In the genomic region with DNA sequence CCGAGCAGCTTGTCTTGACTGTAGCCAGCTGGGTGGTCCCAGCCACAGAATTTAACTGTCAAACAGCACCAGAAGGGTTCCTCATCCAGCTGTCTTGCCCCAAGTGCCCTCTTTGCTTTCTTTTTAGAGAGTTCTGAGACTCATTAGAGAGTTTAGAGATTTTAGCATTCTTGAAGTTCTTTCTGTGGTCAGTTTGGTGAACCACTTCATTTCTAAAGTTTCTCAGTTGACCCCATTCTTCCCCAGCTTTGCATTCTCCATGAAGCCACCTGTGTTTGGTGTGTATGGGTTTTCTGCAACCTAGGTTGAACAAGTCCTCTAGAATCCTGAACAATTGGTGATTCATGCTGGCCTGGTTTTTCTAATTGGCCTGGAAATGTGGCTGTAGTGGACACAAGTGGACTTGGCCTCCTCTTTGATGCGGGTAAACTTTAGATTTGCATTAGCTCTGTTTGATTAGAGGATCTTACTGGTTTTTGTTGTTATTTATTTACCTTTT, we compare ENCODE assay signal across 9 cellular contexts. TPM values are rescaled to one million over a fixed set of nuclear protein-coding genes. Genes with fewer than 3 reads are reported as not detected.
A peak's percentile ranks its signal among the peaks of the same experiment; 100 is the strongest.
DNase-seq lines count a peak whose midpoint lies in the region; ATAC-seq, FAIRE-seq and TF ChIP-seq lines count a peak whose summit lies in the region.
"Had no signal": no experiment of that assay in that cellular context is flagged by ENCODE, and none has a peak within 500 bp of the region (broad histone marks: within the 10 kb centered on the region; RNA-seq: fewer than 3 reads in every experiment).

No MANE protein-coding gene starts in this region.

- H3K79me2 ChIP-seq in astrocyte (ENCODE audit: insufficient read depth, low read length) (peaks cover 94% of the 10 kb centered on the region), osteoblast (ENCODE audit: insufficient read depth, low read length) (peaks cover 97% of the 10 kb centered on the region)

- peak overlapping the region; percentile 31 for H3K4me3 Mint-ChIP-seq in astrocyte (ENCODE audit: unreplicated experiment)
- H3K4me3 Mint-ChIP-seq: brain had no signal

- H3K9ac ChIP-seq in astrocyte (ENCODE audit: low read length): peak overlapping the region; percentile 48

- peaks cover 70% of the 10 kb centered on the region for H4K20me1 ChIP-seq in astrocyte (ENCODE audit: insufficient read depth, low read length)
- peaks cover 42% of the 10 kb centered on the region for H4K20me1 ChIP-seq in osteoblast (ENCODE audit: insufficient read depth, low read length)

- no peaks in the 10 kb centered on the region for H3K27me3 Mint-ChIP-seq in astrocyte (ENCODE audit: low read depth, unreplicated experiment)
- H3K27me3 Mint-ChIP-seq: brain had no signal

- no peak for DNase-seq in A549 (ENCODE audit: low read depth in 1 of 2, low spot score in 1 of 2)
- peak; percentile 98 for DNase-seq in astrocyte (ENCODE audit: low read depth)
- DNase-seq in osteoblast (ENCODE audit: insufficient read length, low spot score, missing footprints): peak; percentile 53
- no peak for DNase-seq in SK-N-DZ (ENCODE audit: low spot score)
- no peak for DNase-seq in NCI-H1092 treated with DMSO at 0.1 percent for 48 hours (lab: John Stamatoyannopoulos, UW)
- DNase-seq in NCI-H446 treated with DMSO at 0.1 percent for 48 hours (lab: John Stamatoyannopoulos, UW): no peak

- peaks cover 80% of the 10 kb centered on the region for H3K4me1 Mint-ChIP-seq in astrocyte (ENCODE audit: low read depth, unreplicated experiment)

- CTCF ChIA-PET in A549 (lab: Yijun Ruan, JAX): interaction anchor here (0.6 to 1.8 kb wide), 5 partner anchors 19 to 201 kb away, joined by 3 to 7 read pairs (median 3); no protein-coding TSS in a partner anchor

- peak overlapping the region in 1 of 2 experiments; percentile 69; a peak in 4 of 6 replicates for H3K27ac ChIP-seq in A549
- H3K27ac ChIP-seq in astrocyte (ENCODE audit: low read depth, low read length): peak overlapping the region; percentile 76
- peak overlapping the region; percentile 68 for H3K27ac ChIP-seq in osteoblast (ENCODE audit: low read depth, low read length)

- TF ChIP-seq EP300 in A549 (IDR thresholded peaks at IDR 0.05): no peak

- H3K36me3 ChIP-seq in astrocyte (ENCODE audit: insufficient read depth, low read length): no peaks in the 10 kb centered on the region
- H3K36me3 ChIP-seq in osteoblast (ENCODE audit: insufficient read depth, low read length): no peaks in the 10 kb centered on the region

- H3K4me1 ChIP-seq in A549 (peaks cover 100% of the 10 kb centered on the region), astrocyte (ENCODE audit: insufficient read depth, low read length) (peaks cover 68% of the 10 kb centered on the region), osteoblast (ENCODE audit: insufficient read depth, low read length) (peaks cover 73% of the 10 kb centered on the region)

- H3K9me3 ChIP-seq in A549: no peaks in the 10 kb centered on the region
- no peaks in the 10 kb centered on the region for H3K9me3 ChIP-seq in astrocyte (ENCODE audit: insufficient read depth, low read depth, low read length)
- H3K9me3 ChIP-seq in osteoblast (ENCODE audit: low read depth, low read length): no peaks in the 10 kb centered on the region

- H3K27me3 ChIP-seq in astrocyte (ENCODE audit: insufficient read depth, low read length) (no peaks in the 10 kb centered on the region), osteoblast (ENCODE audit: insufficient read depth, low read length) (no peaks in the 10 kb centered on the region)

- POLR2A ChIA-PET in A549 (lab: Yijun Ruan, JAX): no interaction called here

- TF ChIP-seq CTCF in A549 (IDR thresholded peaks at IDR 0.05): no peak
- TF ChIP-seq CTCF in astrocyte (IDR thresholded peaks at IDR 0.05; ENCODE audit: insufficient read depth, low read depth, low read length): no peak
- TF ChIP-seq CTCF in osteoblast (IDR thresholded peaks at IDR 0.05; ENCODE audit: extremely low read depth, low read depth, low read length): no peak

- H3K27ac Mint-ChIP-seq in astrocyte (ENCODE audit: unreplicated experiment): peak overlapping the region; percentile 97

- FAIRE-seq in A549 (lab: Jason Lieb, UNC) (no peak), astrocyte (lab: Jason Lieb, UNC) (peak; percentile 29)

- no peak for ATAC-seq in A549
- peak; percentile 87 for ATAC-seq in GM19351 (IDR thresholded peaks at IDR 0.05; ENCODE audit: unreplicated experiment)
- peak; percentile 75 for ATAC-seq in HG03196 (IDR thresholded peaks at IDR 0.05; ENCODE audit: unreplicated experiment)

- H3K36me3 Mint-ChIP-seq in astrocyte (ENCODE audit: low read depth, unreplicated experiment): peaks cover 6% of the 10 kb centered on the region

- no peak for TF ChIP-seq POLR2A in A549 (IDR thresholded peaks at IDR 0.05; ENCODE audit: low read length)

- H2AFZ ChIP-seq in astrocyte (ENCODE audit: low read depth, low read length) (no peak overlapping the region), osteoblast (ENCODE audit: low read length) (no peak overlapping the region)

- no peak for TF ChIP-seq RAD21 in A549 (conservative IDR thresholded peaks at IDR 0.05 in 1 of 2, IDR thresholded peaks at IDR 0.05 in 1 of 2)

- WGBS in A549 (ENCODE audit: missing lambda C conversion rate): 49% methylated on average over 2 of the region's 2 CpGs

- no peak overlapping the region for H3K4me3 ChIP-seq in A549
- no peak overlapping the region for H3K4me3 ChIP-seq in astrocyte (ENCODE audit: insufficient read depth, low read depth, low read length)
- no peak overlapping the region for H3K4me3 ChIP-seq in osteoblast (ENCODE audit: insufficient read depth, low read length)

- H3K4me2 ChIP-seq in A549 (peak overlapping the region; percentile 71), astrocyte (ENCODE audit: low read length) (peak overlapping the region; percentile 69), osteoblast (ENCODE audit: insufficient read depth, low read length) (peak overlapping the region; percentile 33)

- no peaks in the 10 kb centered on the region for H3K9me3 Mint-ChIP-seq in astrocyte (ENCODE audit: unreplicated experiment)
- H3K9me3 Mint-ChIP-seq: brain had no signal

TF ChIP-seq in A549, 52 proteins besides CTCF, POLR2A, EP300 and RAD21 (continues in another document):
- TF ChIP-seq NR3C1 (IDR thresholded peaks at IDR 0.05) (no peak), ZSCAN20 (CRISPR knock-in tag; IDR thresholded peaks at IDR 0.05) (no peak), KDM1A (IDR thresholded peaks at IDR 0.05; ENCODE audit: low read depth) (no peak), CBX8 (IDR thresholded peaks at IDR 0.05) (no peak), PHF8 (IDR thresholded peaks at IDR 0.05; ENCODE audit: borderline replicate concordance, low read depth) (no peak), POLR2AphosphoS2 (conservative IDR thresholded peaks at IDR 0.05; ENCODE audit: low read length) (no peak), RARB (CRISPR knock-in tag; IDR thresholded peaks at IDR 0.05) (no peak), FOXS1 (CRISPR knock-in tag; IDR thresholded peaks at IDR 0.05) (no peak), KDM5A (IDR thresholded peaks at IDR 0.05) (no peak), HDAC2 (IDR thresholded peaks at IDR 0.05) (no peak), ZC3H11A (IDR thresholded peaks at IDR 0.05) (no peak), CHD4 (IDR thresholded peaks at IDR 0.05; ENCODE audit: borderline replicate concordance) (no peak)
- TF ChIP-seq, protein P1, sequence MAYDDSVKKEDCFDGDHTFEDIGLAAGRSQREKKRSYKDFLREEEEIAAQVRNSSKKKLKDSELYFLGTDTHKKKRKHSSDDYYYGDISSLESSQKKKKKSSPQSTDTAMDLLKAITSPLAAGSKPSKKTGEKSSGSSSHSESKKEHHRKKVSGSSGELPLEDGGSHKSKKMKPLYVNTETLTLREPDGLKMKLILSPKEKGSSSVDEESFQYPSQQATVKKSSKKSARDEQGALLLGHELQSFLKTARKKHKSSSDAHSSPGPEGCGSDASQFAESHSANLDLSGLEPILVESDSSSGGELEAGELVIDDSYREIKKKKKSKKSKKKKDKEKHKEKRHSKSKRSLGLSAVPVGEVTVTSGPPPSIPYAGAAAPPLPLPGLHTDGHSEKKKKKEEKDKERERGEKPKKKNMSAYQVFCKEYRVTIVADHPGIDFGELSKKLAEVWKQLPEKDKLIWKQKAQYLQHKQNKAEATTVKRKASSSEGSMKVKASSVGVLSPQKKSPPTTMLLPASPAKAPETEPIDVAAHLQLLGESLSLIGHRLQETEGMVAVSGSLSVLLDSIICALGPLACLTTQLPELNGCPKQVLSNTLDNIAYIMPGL (CRISPR knock-in tag; IDR thresholded peaks at IDR 0.05; ENCODE audit: borderline replicate concordance): no peak
- TF ChIP-seq, protein P2, sequence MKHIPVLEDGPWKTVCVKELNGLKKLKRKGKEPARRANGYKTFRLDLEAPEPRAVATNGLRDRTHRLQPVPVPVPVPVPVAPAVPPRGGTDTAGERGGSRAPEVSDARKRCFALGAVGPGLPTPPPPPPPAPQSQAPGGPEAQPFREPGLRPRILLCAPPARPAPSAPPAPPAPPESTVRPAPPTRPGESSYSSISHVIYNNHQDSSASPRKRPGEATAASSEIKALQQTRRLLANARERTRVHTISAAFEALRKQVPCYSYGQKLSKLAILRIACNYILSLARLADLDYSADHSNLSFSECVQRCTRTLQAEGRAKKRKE (CRISPR knock-in tag; IDR thresholded peaks at IDR 0.05; ENCODE audit: low read depth): no peak
- TF ChIP-seq, protein P3, sequence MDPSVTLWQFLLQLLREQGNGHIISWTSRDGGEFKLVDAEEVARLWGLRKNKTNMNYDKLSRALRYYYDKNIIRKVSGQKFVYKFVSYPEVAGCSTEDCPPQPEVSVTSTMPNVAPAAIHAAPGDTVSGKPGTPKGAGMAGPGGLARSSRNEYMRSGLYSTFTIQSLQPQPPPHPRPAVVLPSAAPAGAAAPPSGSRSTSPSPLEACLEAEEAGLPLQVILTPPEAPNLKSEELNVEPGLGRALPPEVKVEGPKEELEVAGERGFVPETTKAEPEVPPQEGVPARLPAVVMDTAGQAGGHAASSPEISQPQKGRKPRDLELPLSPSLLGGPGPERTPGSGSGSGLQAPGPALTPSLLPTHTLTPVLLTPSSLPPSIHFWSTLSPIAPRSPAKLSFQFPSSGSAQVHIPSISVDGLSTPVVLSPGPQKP (IDR thresholded peaks at IDR 0.05; ENCODE audit: low read depth, low read length): no peak
- TF ChIP-seq, protein P4, sequence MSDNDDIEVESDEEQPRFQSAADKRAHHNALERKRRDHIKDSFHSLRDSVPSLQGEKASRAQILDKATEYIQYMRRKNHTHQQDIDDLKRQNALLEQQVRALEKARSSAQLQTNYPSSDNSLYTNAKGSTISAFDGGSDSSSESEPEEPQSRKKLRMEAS (IDR thresholded peaks at IDR 0.05): no peak

RNA-seq across cellular contexts. Expression of a gene that starts 33.7 kb away (rescaled TPM):
- 387 and 439 TPM in 2 replicates for polyA plus RNA-seq in A549 (2011; rRNA removed)
- polyA plus RNA-seq in A549 (2012; cell fraction: cytosol; rRNA removed): 153 and 161 TPM in 2 replicates
- polyA plus RNA-seq in A549 (2012; cell fraction: nucleus; rRNA removed): 1,973 and 2,223 TPM in 2 replicates
- 235 to 282 TPM (median 257 TPM) in 3 replicates for polyA plus RNA-seq in A549 (2017; fragmentation: RNase III; extraction: RNeasy Plus Mini Kit Qiagen cat#74134 plus additional on column Dnase treatment)
- 1,159 and 1,213 TPM in 2 replicates for polyA minus RNA-seq in A549 (2011; rRNA and poly(A)+ RNA removed)
- total RNA-seq in astrocyte: 434 and 521 TPM in 2 replicates
- total RNA-seq in osteoblast: 259 and 274 TPM in 2 replicates
- polyA plus RNA-seq in SK-N-DZ (2014; cell fraction: cytosol; rRNA removed): 23.1 and 24.2 TPM in 2 replicates
- polyA plus RNA-seq in SK-N-DZ (2014; cell fraction: nucleus; rRNA removed): 22.6 and 25.4 TPM in 2 replicates

Comparison
In these comparisons a context has a peak if more than half of its experiments do, and no peak if none do; other contexts are left out.
1. ATAC-seq: peak in GM19351 (single experiment) and HG03196 (single experiment); none in A549 (0 of 2).
2. DNase-seq: peak in astrocyte (single experiment) and osteoblast (single experiment); none in A549 (0 of 2), SK-N-DZ (single experiment), NCI-H1092 treated with DMSO at 0.1 percent for 48 hours (single experiment) and NCI-H446 treated with DMSO at 0.1 percent for 48 hours (single experiment).
3. Peak in every context shown above with its lines, with median percentiles within 50 percentile points of each other: H3K4me2 ChIP-seq.